ENCODE assay signal across 19 cellular contexts in genomic region chr7:94697671-94697994, GRCh38. TPM values are rescaled to one million over a fixed set of nuclear protein-coding genes. Genes with fewer than 3 reads are reported as not detected.
DNase-seq lines count a peak whose midpoint lies in the region; ATAC-seq and TF ChIP-seq lines count a peak whose summit lies in the region.
"Had no signal": no experiment of that assay in that cellular context is flagged by ENCODE, and none has a peak within 500 bp of the region (broad histone marks: within the 10 kb centered on the region; RNA-seq: fewer than 3 reads in every experiment).

No MANE protein-coding gene starts in this region.

- no peaks in the 10 kb centered on the region for H3K9me3 Mint-ChIP-seq in activated naive CD4-positive, alpha-beta T cell treated with anti-CD3 and anti-CD28 coated beads, Interleukin-2, amount 10 ng/mL, durations not matched to agents 7 days and 5 days
- H3K9me3 Mint-ChIP-seq: activated naive CD8-positive, alpha-beta T cell treated with anti-CD3 and anti-CD28 coated beads, Interleukin-2, amount 10 ng/mL, durations not matched to agents 7 days and 5 days had no signal

- H3K36me3 ChIP-seq in left ventricle myocardium inferior (no peaks in the 10 kb centered on the region), breast epithelium (no peaks in the 10 kb centered on the region), mesenchymal stem cell (ENCODE audit: control insufficient read depth in 1 of 2, insufficient read depth in 2 of 2, low read depth in 1 of 2, low read length in 2 of 2) (no peaks in the 10 kb centered on the region), mucosa of descending colon (ENCODE audit: low read depth) (no peaks in the 10 kb centered on the region)
- H3K36me3 ChIP-seq: upper lobe of right lung had no signal

- H4K91ac ChIP-seq in mesenchymal stem cell (ENCODE audit: low read length), result no peak overlapping the region

- no peak overlapping the region for H3K4ac ChIP-seq in mesenchymal stem cell (ENCODE audit: low read depth in 1 of 2, low read length in 2 of 2)

- H3K9me3 ChIP-seq in left ventricle myocardium inferior (replicated peaks) (peaks cover 5% of the 10 kb centered on the region), right cardiac atrium (ENCODE audit: control insufficient read depth, low read length) (no peaks in the 10 kb centered on the region), breast epithelium (no peaks in the 10 kb centered on the region), mesenchymal stem cell (ENCODE audit: control insufficient read depth, low read length) (no peaks in the 10 kb centered on the region), mucosa of descending colon (no peaks in the 10 kb centered on the region)
- H3K9me3 ChIP-seq: Caco-2, upper lobe of right lung had no signal

- H3K14ac ChIP-seq in mesenchymal stem cell (ENCODE audit: low read length in 2 of 2), result no peak overlapping the region

- H3K9ac ChIP-seq in mesenchymal stem cell (ENCODE audit: low read length), result peak overlapping the region; percentile 78

- no peak overlapping the region for H3K27ac Mint-ChIP-seq in activated naive CD4-positive, alpha-beta T cell treated with anti-CD3 and anti-CD28 coated beads, Interleukin-2, amount 10 ng/mL, durations not matched to agents 7 days and 5 days
- H3K27ac Mint-ChIP-seq: activated CD4-positive, alpha-beta T cell treated with anti-CD3 and anti-CD28 coated beads for 36 hours; activated naive CD8-positive, alpha-beta T cell treated with anti-CD3 and anti-CD28 coated beads, Interleukin-2, amount 10 ng/mL, durations not matched to agents 7 days and 5 days; memory B cell had no signal

- no peak overlapping the region for H2BK15ac ChIP-seq in mesenchymal stem cell (ENCODE audit: low read depth, poor library complexity, severe bottlenecking)

- H3K79me1 ChIP-seq in mesenchymal stem cell (replicated peaks; ENCODE audit: low read length, poor library complexity, severe bottlenecking), result peaks cover 6% of the 10 kb centered on the region

- no peak overlapping the region for H3K23ac ChIP-seq in mesenchymal stem cell (ENCODE audit: low read length in 2 of 2)

- TF ChIP-seq POLR2A in breast epithelium (IDR thresholded peaks at IDR 0.05), result no peak

- intact Hi-C loops in left ventricle myocardium inferior (cut with micrococcal nuclease), result no loop called here
- intact Hi-C loops in right cardiac atrium (cut with DNase I), result no loop called here
- intact Hi-C loops in breast epithelium (cut with DNase I; ENCODE audit: low total_unique reads), result no loop called here
- intact Hi-C loops in mucosa of descending colon (cut with DNase I, micrococcal nuclease), result no loop called here

- no peaks in the 10 kb centered on the region for H3K4me1 Mint-ChIP-seq in activated naive CD4-positive, alpha-beta T cell treated with anti-CD3 and anti-CD28 coated beads, Interleukin-2, amount 10 ng/mL, durations not matched to agents 7 days and 5 days
- H3K4me1 Mint-ChIP-seq: activated CD4-positive, alpha-beta T cell treated with anti-CD3 and anti-CD28 coated beads for 36 hours; activated naive CD8-positive, alpha-beta T cell treated with anti-CD3 and anti-CD28 coated beads, Interleukin-2, amount 10 ng/mL, durations not matched to agents 7 days and 5 days; memory B cell had no signal

- no peak overlapping the region for H2AK5ac ChIP-seq in mesenchymal stem cell (ENCODE audit: low read length, severe bottlenecking)

- no peak overlapping the region for H2AFZ ChIP-seq in mesenchymal stem cell (ENCODE audit: low read depth, low read length)

- no peaks in the 10 kb centered on the region for H3K27me3 Mint-ChIP-seq in activated naive CD4-positive, alpha-beta T cell treated with anti-CD3 and anti-CD28 coated beads, Interleukin-2, amount 10 ng/mL, durations not matched to agents 7 days and 5 days

- H3K4me3 ChIP-seq in left ventricle myocardium inferior (no peak overlapping the region), right cardiac atrium (ENCODE audit: low read length) (no peak overlapping the region), breast epithelium (no peak overlapping the region), mesenchymal stem cell (ENCODE audit: insufficient read depth in 1 of 2, low read depth in 1 of 2, low read length in 2 of 2) (peak overlapping the region in 1 of 2 experiments; percentile 11), mucosa of descending colon (no peak overlapping the region)
- H3K4me3 ChIP-seq: upper lobe of right lung had no signal

- no peak overlapping the region for H3K18ac ChIP-seq in mesenchymal stem cell (ENCODE audit: low read depth in 1 of 2, low read length in 2 of 2)

- H2BK120ac ChIP-seq in mesenchymal stem cell (ENCODE audit: low read depth, low read length), result no peak overlapping the region

- H3K36me3 Mint-ChIP-seq in activated naive CD4-positive, alpha-beta T cell treated with anti-CD3 and anti-CD28 coated beads, Interleukin-2, amount 10 ng/mL, durations not matched to agents 7 days and 5 days, result no peaks in the 10 kb centered on the region
- H3K36me3 Mint-ChIP-seq: activated naive CD8-positive, alpha-beta T cell treated with anti-CD3 and anti-CD28 coated beads, Interleukin-2, amount 10 ng/mL, durations not matched to agents 7 days and 5 days; memory B cell had no signal

- DNase-seq in left ventricle myocardium inferior (no peak), right cardiac atrium (no peak), breast epithelium (ENCODE audit: low spot score in 2 of 2) (no peak), mesenchymal stem cell (no peak), GOT3 (lab: John Stamatoyannopoulos, UW) (no peak), mucosa of descending colon (no peak)
- DNase-seq in stimulated activated CD4-positive, alpha-beta T cell treated with anti-CD3 and anti-CD28 coated beads, Interleukin-12 subunit alpha, Interleukin-12 subunit beta, amount 100 ng/mL, for 4 hours, result no peak
- no peak for DNase-seq in activated naive CD4-positive, alpha-beta T cell treated with anti-CD3 and anti-CD28 coated beads, Interleukin-2, amount 10 ng/mL, durations not matched to agents 7 days and 5 days
- DNase-seq: 8988T; activated CD4-positive, alpha-beta T cell treated with anti-CD3 and anti-CD28 coated beads for 36 hours; activated naive CD8-positive, alpha-beta T cell treated with anti-CD3 and anti-CD28 coated beads, Interleukin-2, amount 10 ng/mL, durations not matched to agents 7 days and 5 days; NCI-H1105 treated with DMSO at 0.1 percent for 48 hours; NCI-H2107; NCI-H510A treated with DMSO at 0.1 percent for 48 hours; upper lobe of right lung had no signal

- H2BK12ac ChIP-seq in mesenchymal stem cell (ENCODE audit: low read length in 2 of 2), result no peak overlapping the region

- ATAC-seq in right cardiac atrium, result no peak
- ATAC-seq in mucosa of descending colon, result no peak
- ATAC-seq: activated CD4-positive, alpha-beta T cell treated with anti-CD3 and anti-CD28 coated beads for 36 hours had no signal

- H3K4me1 ChIP-seq in left ventricle myocardium inferior (no peaks in the 10 kb centered on the region), right cardiac atrium (ENCODE audit: control insufficient read depth, insufficient read depth, low read length) (no peaks in the 10 kb centered on the region), breast epithelium (no peaks in the 10 kb centered on the region), mesenchymal stem cell (ENCODE audit: control insufficient read depth, insufficient read depth, low read depth, low read length) (peaks cover 2% of the 10 kb centered on the region), mucosa of descending colon (ENCODE audit: low read depth) (no peaks in the 10 kb centered on the region)
- H3K4me1 ChIP-seq: upper lobe of right lung had no signal

- no peaks in the 10 kb centered on the region for H3K27me3 ChIP-seq in left ventricle myocardium inferior (ENCODE audit: low read depth)
- H3K27me3 ChIP-seq in right cardiac atrium (ENCODE audit: control insufficient read depth, insufficient read depth), result no peaks in the 10 kb centered on the region
- no peaks in the 10 kb centered on the region for H3K27me3 ChIP-seq in breast epithelium
- H3K27me3 ChIP-seq in mesenchymal stem cell (ENCODE audit: control insufficient read depth in 1 of 2, insufficient read depth in 1 of 2, low read length in 2 of 2), result no peaks in the 10 kb centered on the region
- H3K27me3 ChIP-seq: upper lobe of right lung had no signal

- no peak overlapping the region for H4K8ac ChIP-seq in mesenchymal stem cell (ENCODE audit: low read length)

- no peak overlapping the region for H2BK5ac ChIP-seq in mesenchymal stem cell (ENCODE audit: low read depth, low read length, poor library complexity, severe bottlenecking)

- no peak for TF ChIP-seq CTCF in left ventricle myocardium inferior (IDR thresholded peaks at IDR 0.05; ENCODE audit: borderline replicate concordance)
- no peak for TF ChIP-seq CTCF in breast epithelium (IDR thresholded peaks at IDR 0.05)
- TF ChIP-seq CTCF in mucosa of descending colon (IDR thresholded peaks at IDR 0.05), result no peak

- H3K4me2 ChIP-seq in mesenchymal stem cell (ENCODE audit: low read length, poor library complexity, severe bottlenecking), result no peak overlapping the region

- H3K4me3 Mint-ChIP-seq in activated naive CD4-positive, alpha-beta T cell treated with anti-CD3 and anti-CD28 coated beads, Interleukin-2, amount 10 ng/mL, durations not matched to agents 7 days and 5 days, result no peak overlapping the region
- H3K4me3 Mint-ChIP-seq: activated CD4-positive, alpha-beta T cell treated with anti-CD3 and anti-CD28 coated beads for 36 hours; activated naive CD8-positive, alpha-beta T cell treated with anti-CD3 and anti-CD28 coated beads, Interleukin-2, amount 10 ng/mL, durations not matched to agents 7 days and 5 days; memory B cell; neural crest cell had no signal

- H3K27ac ChIP-seq in left ventricle myocardium inferior (replicated peaks) (peak overlapping the region; percentile 48), right cardiac atrium (ENCODE audit: low read length) (no peak overlapping the region), breast epithelium (peak overlapping the region; percentile 16 to 38), mesenchymal stem cell (ENCODE audit: low read length, poor library complexity, severe bottlenecking) (peak overlapping the region; percentile 93)
- H3K27ac ChIP-seq: RWPE1, upper lobe of right lung had no signal

- CTCF ChIA-PET in activated naive CD4-positive, alpha-beta T cell treated with anti-CD3 and anti-CD28 coated beads, Interleukin-2, amount 10 ng/mL, durations not matched to agents 7 days and 5 days (lab: Charles Lee), result no interaction called here

RNA-seq across cellular contexts. Expression of gene SGCE, which starts 41.7 kb away (rescaled TPM):
- total RNA-seq in left ventricle myocardium inferior (20.1 TPM), right cardiac atrium (10 to 100 TPM; 40.2 to 44.6 (median 43.0) TPM), breast epithelium (100 to 1,000 TPM in 1 of 3 donors, 10 to 100 TPM in 2; 90.7 to 107 (median 92.2) TPM), mucosa of descending colon (10 to 100 TPM in 1 of 3 donors, 1 to 10 TPM in 2; 6.8 to 70.2 (median 6.8) TPM)
- polyA plus RNA-seq in right cardiac atrium, result 41.1 TPM
- polyA plus RNA-seq in mesenchymal stem cell (2013, experiment 1 of 2), result 111 TPM
- polyA plus RNA-seq in mesenchymal stem cell (2013, experiment 2 of 2), result 130 TPM
